Comparison of ENCODE assay signal across 8 cellular contexts in genomic region chr7:25125137-25125946, GRCh38. TPM values are rescaled to one million over a fixed set of nuclear protein-coding genes. Genes with fewer than 3 reads are reported as not detected.
DNase-seq lines count a peak whose midpoint lies in the region; TF ChIP-seq lines count a peak whose summit lies in the region.

TSS of gene CYCS (minus strand) at chr7:25125260. CDS start at chr7:25124119, 1,141 bp downstream.

- H3K79me2 ChIP-seq in MM.1S (ENCODE audit: low read length): peaks cover 44% of the 10 kb centered on the region

- H3K4me1 ChIP-seq in ES-I3 (ENCODE audit: insufficient read depth, low read length): no peaks in the 10 kb centered on the region
- peaks cover 9% of the 10 kb centered on the region for H3K4me1 ChIP-seq in HAP-1
- H3K4me1 ChIP-seq in MM.1S (ENCODE audit: low read length): 0 out of 2 replicates have a peak, but pooled peaks cover 6% of the 10 kb centered on the region

- no peaks in the 10 kb centered on the region; the same call in 1 of the 2 replicates for H4K20me1 ChIP-seq in MM.1S (ENCODE audit: insufficient read depth, low read length)

- peak within 1 kb of the TSS; percentile 74 for H2AFZ ChIP-seq in MM.1S (ENCODE audit: low read length)

- peaks cover 14% of the 10 kb centered on the region for H3K36me3 ChIP-seq in ES-I3 (ENCODE audit: insufficient read depth, low read length)
- peaks cover 43% of the 10 kb centered on the region for H3K36me3 ChIP-seq in HAP-1 (replicated peaks)
- H3K36me3 ChIP-seq in MM.1S (replicated peaks; ENCODE audit: insufficient read depth, low read length): peaks cover 24% of the 10 kb centered on the region

- no peaks in the 10 kb centered on the region for H3K9me3 Mint-ChIP-seq in nephron
- no peaks in the 10 kb centered on the region for H3K9me3 Mint-ChIP-seq in stimulated activated naive CD8-positive, alpha-beta T cell treated with anti-CD3 and anti-CD28 coated beads, Interleukin-15, Interleukin-2, amounts not matched to agents 100 ng/mL and 50 ng/mL, for 24 hours

- peak within 1 kb of the TSS; percentile 96 to 99 (median 97) for H3K4me3 Mint-ChIP-seq in nephron
- peak within 1 kb of the TSS; percentile 99 for H3K4me3 Mint-ChIP-seq in stimulated activated naive CD8-positive, alpha-beta T cell treated with anti-CD3 and anti-CD28 coated beads, Interleukin-15, Interleukin-2, amounts not matched to agents 100 ng/mL and 50 ng/mL, for 24 hours

- H3K27ac Mint-ChIP-seq in nephron: peak within 1 kb of the TSS; percentile 94 to 97 (median 97)
- peak within 1 kb of the TSS; percentile 100 for H3K27ac Mint-ChIP-seq in stimulated activated naive CD8-positive, alpha-beta T cell treated with anti-CD3 and anti-CD28 coated beads, Interleukin-15, Interleukin-2, amounts not matched to agents 100 ng/mL and 50 ng/mL, for 24 hours

- no peak for TF ChIP-seq CTCF in MM.1S (IDR thresholded peaks at IDR 0.05; ENCODE audit: low read length)
- no peak for TF ChIP-seq CTCF in fibroblast of the aortic adventitia (IDR thresholded peaks at IDR 0.05; ENCODE audit: insufficient read depth, low read length)
- no peak for TF ChIP-seq CTCF in nephron (IDR thresholded peaks at IDR 0.05; ENCODE audit: unreplicated experiment in 3 of 3)

- H3K27me3 ChIP-seq in HAP-1 (ENCODE audit: low read depth) (no peaks in the 10 kb centered on the region), MM.1S (replicated peaks; ENCODE audit: insufficient read depth, low read length) (no peaks in the 10 kb centered on the region)

- peaks cover 3% of the 10 kb centered on the region for H3K27me3 Mint-ChIP-seq in nephron (ENCODE audit: low read depth)
- no peaks in the 10 kb centered on the region for H3K27me3 Mint-ChIP-seq in stimulated activated naive CD8-positive, alpha-beta T cell treated with anti-CD3 and anti-CD28 coated beads, Interleukin-15, Interleukin-2, amounts not matched to agents 100 ng/mL and 50 ng/mL, for 24 hours

- DNase-seq in HAP-1 (ENCODE audit: low spot score in 2 of 2) (peak; percentile 98 to 99), MM.1S (peak; percentile 100), SIG-M5 (lab: John Stamatoyannopoulos, UW) (peak; percentile 97), activated gamma-delta T cell (lab: John Stamatoyannopoulos, UW) (peak; percentile 100), fibroblast of the aortic adventitia (ENCODE audit: low read depth) (peak; percentile 100)

- H3K9me2 ChIP-seq in MM.1S (replicated peaks; ENCODE audit: insufficient read depth, low read length): no peaks in the 10 kb centered on the region

- H3K4me2 ChIP-seq in MM.1S (ENCODE audit: low read depth, low read length): peak within 1 kb of the TSS; percentile 69

- peaks cover 19% of the 10 kb centered on the region for H3K4me1 Mint-ChIP-seq in nephron
- H3K4me1 Mint-ChIP-seq in stimulated activated naive CD8-positive, alpha-beta T cell treated with anti-CD3 and anti-CD28 coated beads, Interleukin-15, Interleukin-2, amounts not matched to agents 100 ng/mL and 50 ng/mL, for 24 hours (ENCODE audit: low read depth): peaks cover 50% of the 10 kb centered on the region

- H3K4me3 ChIP-seq in HAP-1 (peak within 1 kb of the TSS; percentile 80), MM.1S (ENCODE audit: low read length) (peak within 1 kb of the TSS; percentile 98), fibroblast of the aortic adventitia (ENCODE audit: low read depth, low read length) (peak within 1 kb of the TSS; percentile 93)

- H3K9ac ChIP-seq in ES-I3 (ENCODE audit: low read depth, low read length) (peak within 1 kb of the TSS; percentile 86), MM.1S (ENCODE audit: low read length) (peak within 1 kb of the TSS; percentile 98)

- peaks cover 7% of the 10 kb centered on the region for H3F3A ChIP-seq in MM.1S (ENCODE audit: insufficient read depth, low read length)

- in situ Hi-C loops in HAP-1 (cut with MboI; ENCODE audit: low sequenced_read_pairs): no loop called here

- no peaks in the 10 kb centered on the region for H3K9me3 ChIP-seq in ES-I3 (ENCODE audit: control insufficient read depth, insufficient read depth, low read length)
- no peaks in the 10 kb centered on the region for H3K9me3 ChIP-seq in HAP-1
- no peaks in the 10 kb centered on the region for H3K9me3 ChIP-seq in MM.1S (replicated peaks; ENCODE audit: insufficient read depth, low read length)

- H3K36me3 Mint-ChIP-seq in nephron (ENCODE audit: low read depth): peaks cover 26% of the 10 kb centered on the region
- H3K36me3 Mint-ChIP-seq in stimulated activated naive CD8-positive, alpha-beta T cell treated with anti-CD3 and anti-CD28 coated beads, Interleukin-15, Interleukin-2, amounts not matched to agents 100 ng/mL and 50 ng/mL, for 24 hours (ENCODE audit: low read depth): peaks cover 46% of the 10 kb centered on the region

- peak within 1 kb of the TSS; percentile 75 for H3K27ac ChIP-seq in MM.1S (ENCODE audit: low read length)

RNA-seq across cellular contexts. Expression of gene CYCS, which starts in this region (rescaled TPM):
- 9.0 and 51.9 TPM in 2 replicates for total RNA-seq in fibroblast of the aortic adventitia (ENCODE audit: low replicate concordance)

Comparison
In these comparisons a context has a peak if more than half of its experiments do, and no peak if none do; other contexts are left out.
1. Peak in every context shown above with its lines: DNase-seq, H3K4me3 ChIP-seq and H3K27ac ChIP-seq.